Comparison of ENCODE assay signal across 16 cellular contexts in genomic region chr7:135697276-135698049, GRCh38. TPM values are rescaled to one million over a fixed set of nuclear protein-coding genes. Genes with fewer than 3 reads are reported as not detected.
A peak's percentile ranks its signal among the peaks of the same experiment; 100 is the strongest.
DNase-seq lines count a peak whose midpoint lies in the region; ATAC-seq, FAIRE-seq and TF ChIP-seq lines count a peak whose summit lies in the region.
"Had no signal": no experiment of that assay in that cellular context is flagged by ENCODE, and none has a peak within 500 bp of the region (broad histone marks: within the 10 kb centered on the region; RNA-seq: fewer than 3 reads in every experiment).

No MANE protein-coding gene starts in this region.

- WGBS in endodermal cell (ENCODE audit: insufficient coverage in 1 of 2, insufficient read length in 1 of 2), 2 experiments, result 67 to 68% methylated on average over 7 to 8 of the region's 8 CpGs
- 37 to 57% (median 45%) methylated on average over 8 of the region's 8 CpGs for WGBS in psoas muscle, 3 donors

- TF ChIP-seq CTCF in D721Med (IDR thresholded peaks at IDR 0.05; ENCODE audit: insufficient read depth, missing control alignments) (no peak), endodermal cell (conservative IDR thresholded peaks at IDR 0.05) (no peak), nephron progenitor cell (IDR thresholded peaks at IDR 0.05) (no peak), psoas muscle (IDR thresholded peaks at IDR 0.05) (no peak)

- no peaks in the 10 kb centered on the region for H3K27me3 ChIP-seq in endodermal cell (ENCODE audit: control insufficient read depth, insufficient read depth, low read length, poor library complexity, severe bottlenecking)
- no peaks in the 10 kb centered on the region for H3K27me3 ChIP-seq in psoas muscle (ENCODE audit: insufficient read depth in 3 of 3, low read length in 2 of 3)

- H3K4me1 Mint-ChIP-seq in endodermal cell (peaks cover 7% of the 10 kb centered on the region), nephron progenitor cell (peaks cover 24% of the 10 kb centered on the region)
- H3K4me1 Mint-ChIP-seq: IgD-negative memory B cell had no signal

- intact Hi-C loops in psoas muscle (cut with DNase I), result no loop called here

- H3K27ac ChIP-seq in endodermal cell (ENCODE audit: low read depth, low read length) (no peak overlapping the region), psoas muscle (no peak overlapping the region)

- H3K27ac Mint-ChIP-seq in endodermal cell, result peak overlapping the region; percentile 59
- H3K27ac Mint-ChIP-seq in nephron progenitor cell, result peak overlapping the region; percentile 88
- H3K27ac Mint-ChIP-seq: IgD-negative memory B cell had no signal

- H3K4me3 Mint-ChIP-seq in endodermal cell, result no peak overlapping the region
- H3K4me3 Mint-ChIP-seq in nephron progenitor cell, result no peak overlapping the region

- H3K9ac ChIP-seq in endodermal cell (ENCODE audit: extremely low read depth, low read length, poor library complexity, severe bottlenecking), result no peak overlapping the region

- H3K4me3 ChIP-seq in endodermal cell (ENCODE audit: low read length), result no peak overlapping the region
- H3K4me3 ChIP-seq in psoas muscle, result no peak overlapping the region

- H3K9me3 ChIP-seq in endodermal cell (ENCODE audit: control insufficient read depth, low read length) (no peaks in the 10 kb centered on the region), psoas muscle (no peaks in the 10 kb centered on the region)

- H3K4me1 ChIP-seq in endodermal cell (ENCODE audit: control insufficient read depth, insufficient read depth, low read length) (no peaks in the 10 kb centered on the region), psoas muscle (peaks cover 5% of the 10 kb centered on the region)

- FAIRE-seq in D721Med (lab: Jason Lieb, UNC), result no peak

- H3K9me3 Mint-ChIP-seq in endodermal cell (no peaks in the 10 kb centered on the region), nephron progenitor cell (no peaks in the 10 kb centered on the region)

- TF ChIP-seq POLR2A in erythroblast (IDR thresholded peaks at IDR 0.05; ENCODE audit: low read length), result no peak

- DNase-seq in D721Med (ENCODE audit: insufficient read length, low spot score), result peak; percentile 63
- peak; percentile 20 for DNase-seq in NCI-H524 treated with DMSO at 0.1 percent for 48 hours (lab: John Stamatoyannopoulos, UW)
- no peak for DNase-seq in endodermal cell
- no peak for DNase-seq in nephron progenitor cell
- DNase-seq in middle frontal gyrus (ENCODE audit: extremely low spot score, low spot score), result no peak
- no peak for DNase-seq in erythroblast (lab: John Stamatoyannopoulos, UW)
- DNase-seq in psoas muscle, result no peak
- DNase-seq: DND-41, NCI-H1436, NCI-H2029 treated with DMSO at 0.1 percent for 48 hours, NCI-H526 had no signal

- H3K36me3 Mint-ChIP-seq in endodermal cell (ENCODE audit: low read depth), result no peaks in the 10 kb centered on the region
- peaks cover 33% of the 10 kb centered on the region for H3K36me3 Mint-ChIP-seq in nephron progenitor cell (ENCODE audit: low read depth)

- ATAC-seq in HG02571 (IDR thresholded peaks at IDR 0.05; ENCODE audit: unreplicated experiment) (no peak), psoas muscle (no peak)

- H3K36me3 ChIP-seq in endodermal cell (ENCODE audit: control insufficient read depth, insufficient read depth, low read length) (peaks cover under 1% of the 10 kb centered on the region), psoas muscle (ENCODE audit: insufficient read depth in 1 of 2, low read depth in 1 of 2) (peaks cover 0 to 27% of the 10 kb centered on the region in 2 donors)

- no peaks in the 10 kb centered on the region for H3K27me3 Mint-ChIP-seq in endodermal cell (ENCODE audit: insufficient read depth)
- H3K27me3 Mint-ChIP-seq in nephron progenitor cell (ENCODE audit: low read depth, poor library complexity), result peaks cover 4% of the 10 kb centered on the region
- H3K27me3 Mint-ChIP-seq: IgD-negative memory B cell had no signal

RNA-seq across cellular contexts. Expression of gene SLC13A4, which starts 30.5 kb away (rescaled TPM):
- total RNA-seq in endodermal cell (1 to 10 TPM; 1.8 to 3.2 TPM), psoas muscle (not detected)
- polyA plus RNA-seq in endodermal cell (2013, experiment 1 of 2), result 2.7 TPM
- 1.4 TPM for polyA plus RNA-seq in endodermal cell (2013, experiment 2 of 2)
- polyA plus RNA-seq in psoas muscle, result under 1 TPM; 0.01 to 0.08 (median 0.03) TPM
- total RNA-seq: A673, H4 had no signal

RNA-seq across cellular contexts. Expression of gene STMP1, which starts 35.1 kb away (rescaled TPM):
- total RNA-seq in endodermal cell, result 10 to 100 TPM; 33.1 to 38.2 TPM
- polyA plus RNA-seq in endodermal cell (2013, experiment 1 of 2), result 64.2 TPM
- polyA plus RNA-seq in endodermal cell (2013, experiment 2 of 2), result 63.6 TPM
- 10 to 100 TPM; 23.9 to 28.0 (median 24.9) TPM for total RNA-seq in psoas muscle
- polyA plus RNA-seq in psoas muscle, result 10 to 100 TPM; 17.1 to 42.0 (median 25.8) TPM

RNA-seq across cellular contexts. Expression of gene FAM180A, which starts 51.1 kb away (rescaled TPM):
- total RNA-seq in endodermal cell (not detected), psoas muscle (1 to 10 TPM in 1 of 4 donors, under 1 TPM in 1, not detected in 2; 0.42 to 1.8 TPM)
- not detected for polyA plus RNA-seq in endodermal cell (2013, experiment 1 of 2)
- polyA plus RNA-seq in endodermal cell (2013, experiment 2 of 2), result not detected
- under 1 TPM; 0.07 to 0.13 (median 0.12) TPM for polyA plus RNA-seq in psoas muscle
- total RNA-seq: A673, SK-MEL-5 had no signal
- polyA plus RNA-seq: IgD-negative memory B cell had no signal

Comparison
In these comparisons a context has a peak if more than half of its experiments do, and no peak if none do; other contexts are left out.
1. DNase-seq: peak in D721Med (single experiment) and NCI-H524 treated with DMSO at 0.1 percent for 48 hours (single experiment); none in endodermal cell (single experiment), nephron progenitor cell (single experiment), middle frontal gyrus (single experiment), erythroblast (0 of 2) and psoas muscle (0 of 2).